Comparison of ENCODE assay signal across 15 cellular contexts in the genomic region with DNA sequence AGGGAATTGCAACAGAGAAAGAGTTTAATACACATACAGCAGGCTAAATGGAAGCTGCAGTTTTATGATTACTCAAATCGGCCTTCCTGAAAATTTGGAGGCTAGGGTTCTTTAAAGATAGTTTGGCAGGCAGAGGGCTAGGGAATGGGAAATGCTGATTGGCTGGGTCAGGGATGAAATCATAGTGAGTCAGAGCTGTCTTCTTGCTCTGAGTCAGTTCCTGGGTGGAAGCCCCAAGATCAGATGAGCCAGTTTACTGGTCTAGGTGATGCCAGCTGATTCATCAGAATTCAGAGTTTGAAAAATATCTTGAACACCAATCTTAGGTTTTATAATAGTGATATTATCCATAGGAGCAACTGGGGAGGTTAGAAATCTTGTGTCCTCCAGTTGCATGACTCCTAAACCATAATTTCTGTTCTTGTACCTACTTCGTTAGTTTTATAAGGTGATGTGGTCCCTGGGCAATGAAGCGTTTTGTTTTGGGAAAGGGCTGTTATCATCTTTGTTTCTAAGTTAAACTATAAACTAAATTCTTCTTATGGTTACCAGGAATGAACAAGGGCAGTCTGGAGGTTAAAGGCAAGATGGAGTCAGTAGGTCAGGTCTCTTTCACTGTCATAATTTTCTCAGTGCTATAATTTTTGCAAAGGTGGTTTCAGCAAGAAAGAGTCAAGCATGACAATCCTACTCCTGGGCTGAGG.
DNase-seq lines count a peak whose midpoint lies in the region; ATAC-seq, FAIRE-seq and TF ChIP-seq lines count a peak whose summit lies in the region.
"Had no signal": no experiment of that assay in that cellular context is flagged by ENCODE, and none has a peak within 500 bp of the region (broad histone marks: within the 10 kb centered on the region; RNA-seq: fewer than 3 reads in every experiment).

No MANE protein-coding gene starts in this region.

- DNase-seq in activated CD4-positive, CD25-positive, alpha-beta regulatory T cell (lab: John Stamatoyannopoulos, UW), result no peak
- DNase-seq in RCC 7860 (ENCODE audit: low spot score) (peak; percentile 74), choroid plexus epithelial cell (ENCODE audit: low read depth) (peak; percentile 1), CD14-positive monocyte (ENCODE audit: low spot score) (no peak), mucosa of gallbladder (ENCODE audit: low spot score) (no peak)
- peak; percentile 18 for DNase-seq in stimulated activated CD4-positive, alpha-beta T cell treated with anti-CD3 and anti-CD28 coated beads, Interleukin-4, amount 100 ng/mL, for 24 hours
- DNase-seq: 8988T, Caco-2, caudate nucleus, foreskin melanocyte, NCI-H1092 treated with DMSO at 0.1 percent for 48 hours, NCI-H526, trophoblast cell had no signal

- TF ChIP-seq CTCF in choroid plexus epithelial cell (conservative IDR thresholded peaks at IDR 0.05; ENCODE audit: low read depth, low read length), result no peak
- no peak for TF ChIP-seq CTCF in CD14-positive monocyte (IDR thresholded peaks at IDR 0.05)

- H3K4me3 Mint-ChIP-seq in stimulated activated memory B cell treated with anti-CD40 and anti-IgM and Interleukin-4, amounts not matched to agents 10 μg/mL and 1 μg/mL and 100 μg/mL, for 72 hours, result no peak overlapping the region
- H3K4me3 Mint-ChIP-seq in CD14-positive monocyte, result no peak overlapping the region

- H3K36me3 Mint-ChIP-seq in stimulated activated memory B cell treated with anti-CD40 and anti-IgM and Interleukin-4, amounts not matched to agents 10 μg/mL and 1 μg/mL and 100 μg/mL, for 72 hours, result peaks cover 5% of the 10 kb centered on the region
- H3K36me3 Mint-ChIP-seq in CD14-positive monocyte, result no peaks in the 10 kb centered on the region

- intact Hi-C loops in CD14-positive monocyte (cut with micrococcal nuclease), result no loop called here

- no peak overlapping the region for H3K4me3 ChIP-seq in choroid plexus epithelial cell (ENCODE audit: low read depth, low read length)

- peak; percentile 78 to 81 for ATAC-seq in activated CD4-positive, CD25-positive, alpha-beta regulatory T cell treated with anti-CD3 and anti-CD28 coated beads, Interleukin-2, amount 50 U/mL, for 24 hours
- ATAC-seq in stimulated activated memory B cell treated with anti-CD40 and anti-IgM and Interleukin-4, amounts not matched to agents 10 μg/mL and 1 μg/mL and 100 μg/mL, for 72 hours, result no peak

- peak; percentile 67 for FAIRE-seq in RCC 7860 (lab: Jason Lieb, UNC)

- peaks cover 21% of the 10 kb centered on the region for H3K4me1 Mint-ChIP-seq in stimulated activated memory B cell treated with anti-CD40 and anti-IgM and Interleukin-4, amounts not matched to agents 10 μg/mL and 1 μg/mL and 100 μg/mL, for 72 hours
- H3K4me1 Mint-ChIP-seq in CD14-positive monocyte, result no peaks in the 10 kb centered on the region

- H3K27ac Mint-ChIP-seq in stimulated activated memory B cell treated with anti-CD40 and anti-IgM and Interleukin-4, amounts not matched to agents 10 μg/mL and 1 μg/mL and 100 μg/mL, for 72 hours, result no peak overlapping the region
- H3K27ac Mint-ChIP-seq in CD14-positive monocyte, result no peak overlapping the region

- H3K27me3 Mint-ChIP-seq in stimulated activated memory B cell treated with anti-CD40 and anti-IgM and Interleukin-4, amounts not matched to agents 10 μg/mL and 1 μg/mL and 100 μg/mL, for 72 hours, result peaks cover 22% of the 10 kb centered on the region
- H3K27me3 Mint-ChIP-seq in CD14-positive monocyte (ENCODE audit: low read depth in 3 of 3), result peaks cover 0 to 7% (median 0%) of the 10 kb centered on the region in 3 donors

- no peaks in the 10 kb centered on the region for H3K9me3 Mint-ChIP-seq in stimulated activated memory B cell treated with anti-CD40 and anti-IgM and Interleukin-4, amounts not matched to agents 10 μg/mL and 1 μg/mL and 100 μg/mL, for 72 hours
- H3K9me3 Mint-ChIP-seq in CD14-positive monocyte, result peaks cover 6 to 22% (median 9%) of the 10 kb centered on the region in 7 donors

Comparison
In these comparisons a context has a peak if more than half of its experiments do, and no peak if none do; other contexts are left out.
1. DNase-seq: peak in RCC 7860 (single experiment), choroid plexus epithelial cell (single experiment) and stimulated activated CD4-positive, alpha-beta T cell treated with anti-CD3 and anti-CD28 coated beads, Interleukin-4, amount 100 ng/mL, for 24 hours (single experiment); none in activated CD4-positive, CD25-positive, alpha-beta regulatory T cell (0 of 4), CD14-positive monocyte (single experiment) and mucosa of gallbladder (single experiment).